ENCODE assay signal across 27 cellular contexts in the genomic region with DNA sequence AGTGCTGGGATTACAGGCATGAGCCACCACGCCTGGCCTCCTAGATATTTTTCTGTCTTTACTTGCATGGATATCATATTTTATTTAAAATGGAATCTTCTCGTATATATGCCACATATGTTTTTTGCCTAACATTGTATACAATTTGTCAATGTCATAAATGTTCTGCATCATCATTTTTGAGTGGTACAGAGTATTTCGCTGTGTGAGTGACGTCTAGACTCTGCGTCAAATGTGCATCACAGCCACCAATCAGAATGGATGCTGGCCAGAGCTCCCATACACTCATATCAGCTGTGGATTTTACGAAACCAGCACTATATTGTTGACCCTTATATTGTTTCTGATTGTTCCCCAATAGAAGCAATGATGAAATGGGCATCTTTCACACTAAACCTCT.
"Had no signal": no experiment of that assay in that cellular context is flagged by ENCODE, and none has a peak within 500 bp of the region (broad histone marks: within the 10 kb centered on the region; RNA-seq: fewer than 3 reads in every experiment).

No MANE protein-coding gene starts in this region.

- H3K27me3 ChIP-seq: neural progenitor cell, ovary, spleen, stomach, thyroid gland, tibial nerve, upper lobe of left lung, vagina had no signal

- H3K9me3 ChIP-seq: ovary, psoas muscle, thyroid gland, vagina had no signal

- H3K4me1 ChIP-seq: neural progenitor cell, parathyroid adenoma, psoas muscle, spleen, stomach, thyroid gland, tibial nerve, upper lobe of left lung, vagina had no signal

- DNase-seq: natural killer cell; occipital lobe; ovary; posterior cingulate gyrus; psoas muscle; right cardiac atrium; spleen; stimulated activated CD4-positive, alpha-beta T cell treated with anti-CD3 and anti-CD28 coated beads, Interleukin-12 subunit alpha, Interleukin-12 subunit beta, amount 100 ng/mL, for 4 hours; stimulated activated CD4-positive, alpha-beta T cell treated with anti-CD3 and anti-CD28 coated beads, Interleukin-1b, Interleukin-23, amount 100 ng/mL, for 48 hours; stimulated activated CD4-positive, alpha-beta T cell treated with anti-CD3 and anti-CD28 coated beads, Interleukin-4, amount 100 ng/mL, for 1 hour; stimulated activated CD4-positive, alpha-beta T cell treated with anti-CD3 and anti-CD28 coated beads, Interleukin-4, amount 100 ng/mL, for 4 hours; stimulated activated CD8-positive, alpha-beta memory T cell treated with anti-CD3 and anti-CD28 coated beads, Interleukin-4, amount 100 ng/mL, for 48 hours; stimulated activated naive CD4-positive, alpha-beta T cell; stomach; thyroid gland; trophoblast cell; upper lobe of left lung had no signal

- H3K4me2 ChIP-seq: neural progenitor cell, smooth muscle cell had no signal

- H3K27ac ChIP-seq: neural progenitor cell, ovary, parathyroid adenoma, psoas muscle, skin epidermis, spleen, stomach, thoracic aorta, thyroid gland, tibial nerve, upper lobe of left lung, vagina had no signal

- H3K9ac ChIP-seq: neural progenitor cell, parathyroid adenoma had no signal

- FAIRE-seq: urothelium cell line had no signal

- H3K36me3 ChIP-seq: neural progenitor cell, ovary, spleen, stomach, thoracic aorta, thyroid gland, tibial nerve, upper lobe of left lung, vagina had no signal

- ATAC-seq: natural killer cell; psoas muscle; right cardiac atrium; sciatic nerve; stimulated activated memory B cell treated with anti-CD40 and anti-IgM and Interleukin-4, amounts not matched to agents 10 μg/mL and 1 μg/mL and 100 μg/mL, for 72 hours had no signal

- H3K4me3 ChIP-seq: neural progenitor cell, ovary, psoas muscle, skin epidermis, smooth muscle cell, spleen, stomach, thoracic aorta, thyroid gland, tibial nerve, upper lobe of left lung, vagina had no signal

- H3K79me2 ChIP-seq: parathyroid adenoma had no signal

- H2AFZ ChIP-seq: neural progenitor cell, parathyroid adenoma had no signal
